Comparison of ENCODE assay signal across 16 cellular contexts in the genomic region with DNA sequence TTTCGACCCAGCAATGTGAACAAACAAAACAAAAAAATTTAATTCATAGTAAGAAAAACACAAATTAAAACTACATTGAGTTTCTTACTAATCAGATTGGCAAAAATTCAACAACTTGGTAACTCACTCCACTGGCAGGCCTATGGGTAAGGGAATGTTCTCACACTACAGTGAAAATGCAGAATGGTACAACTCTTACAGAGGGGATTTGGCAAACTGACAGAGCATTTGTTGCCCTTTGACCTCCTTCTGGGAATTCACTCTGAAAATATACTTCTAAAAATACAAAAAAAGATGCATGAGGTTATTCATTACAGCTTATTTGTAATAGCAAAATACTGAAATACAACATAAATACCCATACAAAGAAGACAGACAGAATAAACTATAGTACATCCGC. TPM values are rescaled to one million over a fixed set of nuclear protein-coding genes. Genes with fewer than 3 reads are reported as not detected.
"Had no signal": no experiment of that assay in that cellular context is flagged by ENCODE, and none has a peak within 500 bp of the region (broad histone marks: within the 10 kb centered on the region; RNA-seq: fewer than 3 reads in every experiment).

No MANE protein-coding gene starts in this region.

- H3K27ac ChIP-seq: ascending aorta, epithelial cell of prostate, thoracic aorta, WERI-Rb-1 had no signal

- H3K27me3 ChIP-seq: ascending aorta had no signal

- H3K4me1 ChIP-seq: ascending aorta had no signal

- H3K4me1 Mint-ChIP-seq: immature natural killer cell had no signal

- H3K4me3 Mint-ChIP-seq: activated CD4-positive, alpha-beta T cell treated with anti-CD3 and anti-CD28 coated beads for 36 hours; activated CD8-positive, alpha-beta T cell treated with anti-CD3 and anti-CD28 coated beads, Interleukin-2, amount 10 ng/mL, durations not matched to agents 7 days and 5 days; activated naive CD8-positive, alpha-beta T cell treated with anti-CD3 and anti-CD28 coated beads, Interleukin-2, amount 10 ng/mL, durations not matched to agents 7 days and 5 days; effector memory CD8-positive, alpha-beta T cell; immature natural killer cell; nephron; stimulated activated naive CD8-positive, alpha-beta T cell treated with anti-CD3 and anti-CD28 coated beads, Interleukin-15, amount 100 ng/mL, for 72 hours had no signal

- H3K4me3 ChIP-seq: ascending aorta, thoracic aorta had no signal

- ATAC-seq: activated CD8-positive, alpha-beta T cell treated with anti-CD3 and anti-CD28 coated beads, Interleukin-2, amount 10 ng/mL, durations not matched to agents 7 days and 5 days had no signal

- H3K27ac Mint-ChIP-seq: activated CD4-positive, alpha-beta T cell treated with anti-CD3 and anti-CD28 coated beads for 36 hours; activated CD8-positive, alpha-beta T cell treated with anti-CD3 and anti-CD28 coated beads, Interleukin-2, amount 10 ng/mL, durations not matched to agents 7 days and 5 days; activated naive CD8-positive, alpha-beta T cell treated with anti-CD3 and anti-CD28 coated beads, Interleukin-2, amount 10 ng/mL, durations not matched to agents 7 days and 5 days; immature natural killer cell; nephron had no signal

- H3K9me3 ChIP-seq: ascending aorta, thoracic aorta had no signal

- H3K36me3 ChIP-seq: ascending aorta, thoracic aorta, WERI-Rb-1 had no signal

- DNase-seq: activated CD8-positive, alpha-beta memory T cell treated with anti-CD3 and anti-CD28 coated beads, Interleukin-2, amount 50 U/mL, for 48 hours; activated naive CD8-positive, alpha-beta T cell treated with anti-CD3 and anti-CD28 coated beads, Interleukin-2, amount 10 ng/mL, durations not matched to agents 7 days and 5 days; cortex of kidney; glutamatergic neuron; left cardiac atrium; stimulated activated naive CD8-positive, alpha-beta T cell treated with anti-CD3 and anti-CD28 coated beads, Interleukin-15, amount 100 ng/mL, for 72 hours had no signal

- H3K9me3 Mint-ChIP-seq: effector memory CD8-positive, alpha-beta T cell; immature natural killer cell; nephron; stimulated activated naive CD8-positive, alpha-beta T cell treated with anti-CD3 and anti-CD28 coated beads, Interleukin-15, amount 100 ng/mL, for 72 hours had no signal

- H3K36me3 Mint-ChIP-seq: immature natural killer cell had no signal

- H3K27me3 Mint-ChIP-seq: activated CD4-positive, alpha-beta T cell treated with anti-CD3 and anti-CD28 coated beads for 36 hours; activated naive CD8-positive, alpha-beta T cell treated with anti-CD3 and anti-CD28 coated beads, Interleukin-2, amount 10 ng/mL, durations not matched to agents 7 days and 5 days; effector memory CD8-positive, alpha-beta T cell; stimulated activated naive CD8-positive, alpha-beta T cell treated with anti-CD3 and anti-CD28 coated beads, Interleukin-15, amount 100 ng/mL, for 72 hours had no signal

RNA-seq across cellular contexts. Expression of a gene that starts 32.8 kb away (rescaled TPM):
- total RNA-seq: pulmonary artery endothelial cell had no signal
